1 cellular context compared by ENCODE assay signal in the genomic region with DNA sequence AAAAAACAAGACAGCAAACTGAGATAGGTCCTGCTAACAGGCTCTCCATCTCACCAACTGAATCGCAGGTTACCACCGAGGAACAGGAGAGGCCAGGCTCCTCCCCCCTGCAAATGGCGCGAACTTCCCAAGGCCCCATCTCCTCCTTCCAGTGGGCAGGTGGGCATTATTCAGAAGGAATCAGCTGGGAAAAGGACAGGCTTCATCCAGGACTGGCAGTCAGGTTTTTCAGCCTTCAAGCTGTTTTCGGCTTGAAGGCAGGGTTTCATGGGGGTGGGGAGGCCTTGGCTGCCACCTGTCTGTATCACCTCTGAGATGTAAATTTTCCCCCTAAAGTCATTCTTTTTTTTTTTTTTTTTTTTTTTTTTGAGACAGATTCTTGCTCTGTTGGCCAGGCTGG.
TF ChIP-seq lines count a peak whose summit lies in the region.

No MANE protein-coding gene starts in this region.

TF ChIP-seq in WTC11, 78 proteins besides CTCF, POLR2A, EP300 and RAD21 (continued from another document):
- TF ChIP-seq, protein P1, sequence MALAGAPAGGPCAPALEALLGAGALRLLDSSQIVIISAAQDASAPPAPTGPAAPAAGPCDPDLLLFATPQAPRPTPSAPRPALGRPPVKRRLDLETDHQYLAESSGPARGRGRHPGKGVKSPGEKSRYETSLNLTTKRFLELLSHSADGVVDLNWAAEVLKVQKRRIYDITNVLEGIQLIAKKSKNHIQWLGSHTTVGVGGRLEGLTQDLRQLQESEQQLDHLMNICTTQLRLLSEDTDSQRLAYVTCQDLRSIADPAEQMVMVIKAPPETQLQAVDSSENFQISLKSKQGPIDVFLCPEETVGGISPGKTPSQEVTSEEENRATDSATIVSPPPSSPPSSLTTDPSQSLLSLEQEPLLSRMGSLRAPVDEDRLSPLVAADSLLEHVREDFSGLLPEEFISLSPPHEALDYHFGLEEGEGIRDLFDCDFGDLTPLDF (CRISPR knock-in tag; IDR thresholded peaks at IDR 0.05): no peak
- TF ChIP-seq, protein P2, sequence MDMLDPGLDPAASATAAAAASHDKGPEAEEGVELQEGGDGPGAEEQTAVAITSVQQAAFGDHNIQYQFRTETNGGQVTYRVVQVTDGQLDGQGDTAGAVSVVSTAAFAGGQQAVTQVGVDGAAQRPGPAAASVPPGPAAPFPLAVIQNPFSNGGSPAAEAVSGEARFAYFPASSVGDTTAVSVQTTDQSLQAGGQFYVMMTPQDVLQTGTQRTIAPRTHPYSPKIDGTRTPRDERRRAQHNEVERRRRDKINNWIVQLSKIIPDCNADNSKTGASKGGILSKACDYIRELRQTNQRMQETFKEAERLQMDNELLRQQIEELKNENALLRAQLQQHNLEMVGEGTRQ (CRISPR knock-in tag; IDR thresholded peaks at IDR 0.05): no peak
- TF ChIP-seq FOXP1 (CRISPR knock-in tag; IDR thresholded peaks at IDR 0.05; ENCODE audit: borderline replicate concordance) (no peak), FOXK1 (CRISPR knock-in tag; IDR thresholded peaks at IDR 0.05) (no peak), TEAD4 (CRISPR knock-in tag; IDR thresholded peaks at IDR 0.05) (no peak), NFYB (CRISPR knock-in tag; conservative IDR thresholded peaks at IDR 0.05; ENCODE audit: low read depth) (no peak), NFATC4 (CRISPR knock-in tag; IDR thresholded peaks at IDR 0.05) (no peak), ZNF263 (CRISPR knock-in tag; IDR thresholded peaks at IDR 0.05; ENCODE audit: low read depth) (no peak)
- TF ChIP-seq, protein P3, sequence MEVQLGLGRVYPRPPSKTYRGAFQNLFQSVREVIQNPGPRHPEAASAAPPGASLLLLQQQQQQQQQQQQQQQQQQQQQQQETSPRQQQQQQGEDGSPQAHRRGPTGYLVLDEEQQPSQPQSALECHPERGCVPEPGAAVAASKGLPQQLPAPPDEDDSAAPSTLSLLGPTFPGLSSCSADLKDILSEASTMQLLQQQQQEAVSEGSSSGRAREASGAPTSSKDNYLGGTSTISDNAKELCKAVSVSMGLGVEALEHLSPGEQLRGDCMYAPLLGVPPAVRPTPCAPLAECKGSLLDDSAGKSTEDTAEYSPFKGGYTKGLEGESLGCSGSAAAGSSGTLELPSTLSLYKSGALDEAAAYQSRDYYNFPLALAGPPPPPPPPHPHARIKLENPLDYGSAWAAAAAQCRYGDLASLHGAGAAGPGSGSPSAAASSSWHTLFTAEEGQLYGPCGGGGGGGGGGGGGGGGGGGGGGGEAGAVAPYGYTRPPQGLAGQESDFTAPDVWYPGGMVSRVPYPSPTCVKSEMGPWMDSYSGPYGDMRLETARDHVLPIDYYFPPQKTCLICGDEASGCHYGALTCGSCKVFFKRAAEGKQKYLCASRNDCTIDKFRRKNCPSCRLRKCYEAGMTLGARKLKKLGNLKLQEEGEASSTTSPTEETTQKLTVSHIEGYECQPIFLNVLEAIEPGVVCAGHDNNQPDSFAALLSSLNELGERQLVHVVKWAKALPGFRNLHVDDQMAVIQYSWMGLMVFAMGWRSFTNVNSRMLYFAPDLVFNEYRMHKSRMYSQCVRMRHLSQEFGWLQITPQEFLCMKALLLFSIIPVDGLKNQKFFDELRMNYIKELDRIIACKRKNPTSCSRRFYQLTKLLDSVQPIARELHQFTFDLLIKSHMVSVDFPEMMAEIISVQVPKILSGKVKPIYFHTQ (CRISPR knock-in tag; IDR thresholded peaks at IDR 0.05): no peak
- TF ChIP-seq, protein P4, sequence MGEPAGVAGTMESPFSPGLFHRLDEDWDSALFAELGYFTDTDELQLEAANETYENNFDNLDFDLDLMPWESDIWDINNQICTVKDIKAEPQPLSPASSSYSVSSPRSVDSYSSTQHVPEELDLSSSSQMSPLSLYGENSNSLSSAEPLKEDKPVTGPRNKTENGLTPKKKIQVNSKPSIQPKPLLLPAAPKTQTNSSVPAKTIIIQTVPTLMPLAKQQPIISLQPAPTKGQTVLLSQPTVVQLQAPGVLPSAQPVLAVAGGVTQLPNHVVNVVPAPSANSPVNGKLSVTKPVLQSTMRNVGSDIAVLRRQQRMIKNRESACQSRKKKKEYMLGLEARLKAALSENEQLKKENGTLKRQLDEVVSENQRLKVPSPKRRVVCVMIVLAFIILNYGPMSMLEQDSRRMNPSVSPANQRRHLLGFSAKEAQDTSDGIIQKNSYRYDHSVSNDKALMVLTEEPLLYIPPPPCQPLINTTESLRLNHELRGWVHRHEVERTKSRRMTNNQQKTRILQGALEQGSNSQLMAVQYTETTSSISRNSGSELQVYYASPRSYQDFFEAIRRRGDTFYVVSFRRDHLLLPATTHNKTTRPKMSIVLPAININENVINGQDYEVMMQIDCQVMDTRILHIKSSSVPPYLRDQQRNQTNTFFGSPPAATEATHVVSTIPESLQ (CRISPR knock-in tag; IDR thresholded peaks at IDR 0.05): no peak
- TF ChIP-seq, protein P5, sequence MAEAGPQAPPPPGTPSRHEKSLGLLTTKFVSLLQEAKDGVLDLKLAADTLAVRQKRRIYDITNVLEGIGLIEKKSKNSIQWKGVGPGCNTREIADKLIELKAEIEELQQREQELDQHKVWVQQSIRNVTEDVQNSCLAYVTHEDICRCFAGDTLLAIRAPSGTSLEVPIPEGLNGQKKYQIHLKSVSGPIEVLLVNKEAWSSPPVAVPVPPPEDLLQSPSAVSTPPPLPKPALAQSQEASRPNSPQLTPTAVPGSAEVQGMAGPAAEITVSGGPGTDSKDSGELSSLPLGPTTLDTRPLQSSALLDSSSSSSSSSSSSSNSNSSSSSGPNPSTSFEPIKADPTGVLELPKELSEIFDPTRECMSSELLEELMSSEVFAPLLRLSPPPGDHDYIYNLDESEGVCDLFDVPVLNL (CRISPR knock-in tag; IDR thresholded peaks at IDR 0.05; ENCODE audit: borderline replicate concordance, low read depth): no peak
